ENCODE assay signal across 1 cellular context in genomic region chr1:184223216-184223615, GRCh38.
TF ChIP-seq lines count a peak whose summit lies in the region.

No MANE protein-coding gene starts in this region.

TF ChIP-seq in H1, 55 proteins besides CTCF, POLR2A, EP300 and RAD21 (continued from another document):
- TF ChIP-seq USF2 (IDR thresholded peaks at IDR 0.05; ENCODE audit: low read length) = no peak
